8 cellular contexts compared by ENCODE assay signal in the genomic region with DNA sequence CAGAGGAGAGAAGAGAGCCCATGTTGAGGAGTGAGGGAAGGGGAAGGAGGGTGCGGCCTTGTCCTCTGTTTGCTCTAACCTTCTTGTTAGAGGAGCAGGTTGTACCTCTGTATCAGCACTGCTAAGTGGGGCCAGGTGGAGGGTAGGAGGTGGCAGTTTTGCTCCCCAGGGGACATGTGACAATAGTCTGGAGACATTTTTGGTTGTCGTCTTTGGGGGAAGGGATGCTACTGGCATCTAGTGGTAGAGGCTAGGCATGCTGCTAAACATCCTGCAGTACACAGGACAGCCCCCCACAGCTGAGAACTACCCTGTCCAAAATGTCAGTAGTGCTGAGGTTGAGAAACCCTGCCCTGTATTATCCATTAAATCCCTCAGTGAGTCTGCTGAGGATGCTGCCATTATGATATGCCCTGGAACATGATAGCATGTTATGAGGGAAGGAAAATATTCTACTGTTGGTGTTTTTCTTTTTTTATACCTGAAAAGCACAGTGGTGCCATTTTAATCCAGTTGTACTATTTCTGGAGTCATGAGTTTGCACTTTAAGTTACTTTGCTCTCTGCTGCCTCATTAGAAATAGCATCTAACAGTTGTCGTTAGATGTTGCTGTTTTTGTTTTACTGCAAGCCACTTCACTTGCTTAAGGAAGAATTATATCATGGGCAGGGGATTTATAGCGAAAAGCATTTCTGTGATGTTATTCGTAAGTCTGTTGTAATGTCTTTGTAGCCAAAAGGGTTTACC.
A peak's percentile ranks its signal among the peaks of the same experiment; 100 is the strongest.
DNase-seq lines count a peak whose midpoint lies in the region; ATAC-seq, FAIRE-seq and TF ChIP-seq lines count a peak whose summit lies in the region.

No MANE protein-coding gene starts in this region.

- intact Hi-C loops in K562 (cut with micrococcal nuclease) = loop anchor here (5.0 to 10.0 kb wide), 3 partner anchors 163 to 300 kb away; a partner anchor contains a TSS
- intact Hi-C loops in right lobe of liver (cut with DNase I) = no loop called here

- in situ Hi-C loops in K562 (cut with MboI) = no loop called here

- TF ChIP-seq CTCF in K562 (IDR thresholded peaks at IDR 0.05 in 2 of 3, conservative IDR thresholded peaks at IDR 0.05 in 1 of 3; ENCODE audit: insufficient read depth in 2 of 3, low read depth in 1 of 3, low read length in 3 of 3) (peak; percentile 61 to 66 (median 66)), right lobe of liver (IDR thresholded peaks at IDR 0.05) (peak in 3 of 4 donors; percentile 7 to 14 (median 8))

- H3K4me3 Mint-ChIP-seq in activated T-cell treated with anti-CD3 and anti-CD28 coated beads, Interleukin-2, amount 50 U/mL, for 24 hours = no peak overlapping the region

- H3K4me3 ChIP-seq in K562 = no peak overlapping the region
- H3K4me3 ChIP-seq in right lobe of liver = no peak overlapping the region

- 65% methylated on average over 5 of the region's 5 CpGs for WGBS in K562 (ENCODE audit: insufficient coverage, low coverage, missing lambda C conversion rate)
- 83% methylated on average over 5 of the region's 5 CpGs for WGBS in right lobe of liver (ENCODE audit: insufficient coverage, low coverage, low lambda C conversion rate, missing lambda C conversion rate)

- H3K4me1 Mint-ChIP-seq in activated T-cell treated with anti-CD3 and anti-CD28 coated beads, Interleukin-2, amount 50 U/mL, for 24 hours (ENCODE audit: low read depth) = no peaks in the 10 kb centered on the region

- no peaks in the 10 kb centered on the region for H3K9me3 ChIP-seq in K562 (replicated peaks; ENCODE audit: control insufficient read depth, insufficient read depth, low read depth, low read length)
- H3K9me3 ChIP-seq in right lobe of liver = no peaks in the 10 kb centered on the region

- TF ChIP-seq EP300 in K562 (IDR thresholded peaks at IDR 0.05; ENCODE audit: low read length) = no peak

- no peaks in the 10 kb centered on the region for H3K4me1 ChIP-seq in K562 (replicated peaks in 1 of 2; ENCODE audit: control insufficient read depth in 2 of 2, insufficient read depth in 2 of 2, low read length in 2 of 2)
- no peaks in the 10 kb centered on the region for H3K4me1 ChIP-seq in right lobe of liver

- H3K9ac ChIP-seq in K562 (ENCODE audit: insufficient read depth in 1 of 2, low read depth in 2 of 2, low read length in 2 of 2) = no peak overlapping the region

- FAIRE-seq in K562 (lab: Jason Lieb, UNC) = peak; percentile 69

- no peaks in the 10 kb centered on the region for H3K27me3 ChIP-seq in K562 (ENCODE audit: control insufficient read depth in 2 of 2, insufficient read depth in 2 of 2, low read length in 2 of 2)
- no peaks in the 10 kb centered on the region for H3K27me3 ChIP-seq in right lobe of liver

- no peaks in the 10 kb centered on the region for H4K20me1 ChIP-seq in K562 (replicated peaks; ENCODE audit: control insufficient read depth, insufficient read depth, low read length)

- peak; percentile 55 to 71 for TF ChIP-seq RAD21 in K562 (CRISPR knock-in tag; conservative IDR thresholded peaks at IDR 0.05 in 1 of 2, IDR thresholded peaks at IDR 0.05 in 1 of 2)

- TF ChIP-seq POLR2A in K562 (conservative IDR thresholded peaks at IDR 0.05) = no peak
- no peak for TF ChIP-seq POLR2A in right lobe of liver (IDR thresholded peaks at IDR 0.05)

- H3K27me3 Mint-ChIP-seq in activated T-cell treated with anti-CD3 and anti-CD28 coated beads, Interleukin-2, amount 50 U/mL, for 24 hours = no peaks in the 10 kb centered on the region

- POLR2A ChIA-PET in K562 (lab: Yijun Ruan, JAX) = interaction anchor here (0.7 kb wide), 1 partner anchor 214 kb away, joined by 3 read pairs; no protein-coding TSS in a partner anchor

- H3K27ac Mint-ChIP-seq in activated T-cell treated with anti-CD3 and anti-CD28 coated beads, Interleukin-2, amount 50 U/mL, for 24 hours = no peak overlapping the region

- H3K36me3 ChIP-seq in K562 (ENCODE audit: control insufficient read depth, insufficient read depth, low read length) (no peaks in the 10 kb centered on the region), right lobe of liver (no peaks in the 10 kb centered on the region)

- no peak overlapping the region for H2AFZ ChIP-seq in K562 (ENCODE audit: low read depth, low read length)

- CTCF ChIA-PET in K562 (lab: Yijun Ruan, JAX; ENCODE audit: low intra/inter-chr PET ratio) = interaction anchor here (0.7 kb wide), 1 partner anchor 300 kb away, joined by 4 read pairs; no protein-coding TSS in a partner anchor

- no peak overlapping the region for H3K4me2 ChIP-seq in K562 (ENCODE audit: insufficient read depth, low read length)

- peaks cover 14% of the 10 kb centered on the region for H3K36me3 Mint-ChIP-seq in activated T-cell treated with anti-CD3 and anti-CD28 coated beads, Interleukin-2, amount 50 U/mL, for 24 hours (ENCODE audit: low read depth)

- H3K27ac ChIP-seq in K562 (ENCODE audit: extremely low read depth, low read depth, low read length) = no peak overlapping the region
- H3K27ac ChIP-seq in right lobe of liver = no peak overlapping the region

- BruUV-seq in K562 (replicated peaks; lab: Mats Ljungman, UMichigan) = no TSS peak

- no peaks in the 10 kb centered on the region for H3K9me3 Mint-ChIP-seq in activated T-cell treated with anti-CD3 and anti-CD28 coated beads, Interleukin-2, amount 50 U/mL, for 24 hours

- no peaks in the 10 kb centered on the region for H3K79me2 ChIP-seq in K562 (ENCODE audit: control insufficient read depth, insufficient read depth, low read length)

- ATAC-seq in HG02571 (IDR thresholded peaks at IDR 0.05; ENCODE audit: unreplicated experiment) (peak; percentile 49), K562 (peak; percentile 92), right lobe of liver (peak in 2 of 4 donors; percentile 23 to 38)

- DNase-seq in activated T-cell treated with anti-CD3 and anti-CD28 coated beads, Interleukin-2, amount 50 U/mL, for 24 hours = peak; percentile 30
- no peak for DNase-seq in activated T-cell treated with anti-CD3 and anti-CD28 coated beads, Interleukin-2, amount 50 U/mL, for 1 hour
- DNase-seq in NCI-H2081 (lab: John Stamatoyannopoulos, UW) (peak; percentile 11 to 48), K562 (ENCODE audit: extremely low read depth in 1 of 4, low spot score in 3 of 4) (peak in 1 of 4 experiments; percentile 52), right lobe of liver (no peak), amniotic stem cell (lab: John Stamatoyannopoulos, UW) (no peak), NCI-H2029 treated with DMSO at 0.1 percent for 48 hours (lab: John Stamatoyannopoulos, UW) (no peak)

- no peaks in the 10 kb centered on the region for H3K9me1 ChIP-seq in K562 (ENCODE audit: control insufficient read depth, insufficient read depth, low read length)

TF ChIP-seq in K562, 482 proteins besides CTCF, POLR2A, EP300 and RAD21 (continues in another document):
- 0 out of 2 replicates have a peak, but pooled peaks have one; percentile 28 for TF ChIP-seq SMC3 (conservative IDR thresholded peaks at IDR 0.05; ENCODE audit: insufficient read depth, low read depth, low read length)
- TF ChIP-seq TCF7 (IDR thresholded peaks at IDR 0.05; ENCODE audit: borderline replicate concordance) = no peak
- TF ChIP-seq, protein P1, sequence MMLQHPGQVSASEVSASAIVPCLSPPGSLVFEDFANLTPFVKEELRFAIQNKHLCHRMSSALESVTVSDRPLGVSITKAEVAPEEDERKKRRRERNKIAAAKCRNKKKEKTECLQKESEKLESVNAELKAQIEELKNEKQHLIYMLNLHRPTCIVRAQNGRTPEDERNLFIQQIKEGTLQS (IDR thresholded peaks at IDR 0.05) = no peak
- TF ChIP-seq, protein P1 (CRISPR knock-in tag; conservative IDR thresholded peaks at IDR 0.05) = no peak
- TF ChIP-seq, protein P2, sequence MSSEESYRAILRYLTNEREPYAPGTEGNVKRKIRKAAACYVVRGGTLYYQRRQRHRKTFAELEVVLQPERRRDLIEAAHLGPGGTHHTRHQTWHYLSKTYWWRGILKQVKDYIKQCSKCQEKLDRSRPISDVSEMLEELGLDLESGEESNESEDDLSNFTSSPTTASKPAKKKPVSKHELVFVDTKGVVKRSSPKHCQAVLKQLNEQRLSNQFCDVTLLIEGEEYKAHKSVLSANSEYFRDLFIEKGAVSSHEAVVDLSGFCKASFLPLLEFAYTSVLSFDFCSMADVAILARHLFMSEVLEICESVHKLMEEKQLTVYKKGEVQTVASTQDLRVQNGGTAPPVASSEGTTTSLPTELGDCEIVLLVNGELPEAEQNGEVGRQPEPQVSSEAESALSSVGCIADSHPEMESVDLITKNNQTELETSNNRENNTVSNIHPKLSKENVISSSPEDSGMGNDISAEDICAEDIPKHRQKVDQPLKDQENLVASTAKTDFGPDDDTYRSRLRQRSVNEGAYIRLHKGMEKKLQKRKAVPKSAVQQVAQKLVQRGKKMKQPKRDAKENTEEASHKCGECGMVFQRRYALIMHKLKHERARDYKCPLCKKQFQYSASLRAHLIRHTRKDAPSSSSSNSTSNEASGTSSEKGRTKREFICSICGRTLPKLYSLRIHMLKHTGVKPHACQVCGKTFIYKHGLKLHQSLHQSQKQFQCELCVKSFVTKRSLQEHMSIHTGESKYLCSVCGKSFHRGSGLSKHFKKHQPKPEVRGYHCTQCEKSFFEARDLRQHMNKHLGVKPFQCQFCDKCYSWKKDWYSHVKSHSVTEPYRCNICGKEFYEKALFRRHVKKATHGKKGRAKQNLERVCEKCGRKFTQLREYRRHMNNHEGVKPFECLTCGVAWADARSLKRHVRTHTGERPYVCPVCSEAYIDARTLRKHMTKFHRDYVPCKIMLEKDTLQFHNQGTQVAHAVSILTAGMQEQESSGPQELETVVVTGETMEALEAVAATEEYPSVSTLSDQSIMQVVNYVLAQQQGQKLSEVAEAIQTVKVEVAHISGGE (CRISPR knock-in tag; IDR thresholded peaks at IDR 0.05) = no peak
- TF ChIP-seq SP1 (CRISPR knock-in tag; IDR thresholded peaks at IDR 0.05) = no peak
- no peak for TF ChIP-seq STAG1 (CRISPR knock-in tag; IDR thresholded peaks at IDR 0.05; ENCODE audit: borderline replicate concordance)

Comparison
In these comparisons a context has a peak if more than half of its experiments do, and no peak if none do; other contexts are left out.
1. DNase-seq: peak in activated T-cell treated with anti-CD3 and anti-CD28 coated beads, Interleukin-2, amount 50 U/mL, for 24 hours (single experiment) and NCI-H2081 (2 of 2); none in activated T-cell treated with anti-CD3 and anti-CD28 coated beads, Interleukin-2, amount 50 U/mL, for 1 hour (single experiment), right lobe of liver (0 of 3), amniotic stem cell (single experiment) and NCI-H2029 treated with DMSO at 0.1 percent for 48 hours (single experiment).